Comparison of ENCODE assay signal across 24 cellular contexts in the genomic region with DNA sequence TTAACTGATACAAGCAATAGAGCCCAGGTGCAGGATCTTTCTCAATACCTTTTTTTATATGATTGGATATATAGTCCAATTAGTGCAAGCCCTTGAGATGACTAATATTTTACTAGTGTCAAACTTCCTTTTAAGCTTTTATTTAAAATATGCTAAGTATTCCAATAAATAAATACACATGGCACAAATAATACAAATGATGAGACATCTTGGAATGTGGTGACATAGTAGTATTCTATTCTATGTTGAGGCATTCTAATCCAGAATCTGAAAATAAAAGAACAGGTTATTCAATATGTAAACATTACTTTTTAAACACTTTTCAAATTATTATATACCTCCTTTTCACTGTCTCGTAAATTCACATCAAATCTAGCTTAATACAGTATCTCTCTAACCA.
"Had no signal": no experiment of that assay in that cellular context is flagged by ENCODE, and none has a peak within 500 bp of the region (broad histone marks: within the 10 kb centered on the region; RNA-seq: fewer than 3 reads in every experiment).

No MANE protein-coding gene starts in this region.

- FAIRE-seq: urothelium cell line had no signal

- H3K27me3 Mint-ChIP-seq: naive thymus-derived CD4-positive, alpha-beta T cell; natural killer cell treated with Interleukin-12 subunit alpha and Interleukin-12 subunit beta and Interleukin-15 and Interleukin-18, amount 100 ng/mL, for 72 hours; progenitor cell of endocrine pancreas; stimulated activated naive CD8-positive, alpha-beta T cell treated with anti-CD3 and anti-CD28 coated beads, Interleukin-15, Interleukin-2, amounts not matched to agents 100 ng/mL and 50 ng/mL, for 24 hours had no signal

- H3K4me1 ChIP-seq: left ventricle myocardium inferior, suprapubic skin, tibial artery, upper lobe of right lung had no signal

- H3K4me3 Mint-ChIP-seq: naive thymus-derived CD4-positive, alpha-beta T cell; natural killer cell treated with Interleukin-12 subunit alpha and Interleukin-12 subunit beta and Interleukin-15 and Interleukin-18, amount 100 ng/mL, for 72 hours; stimulated activated effector memory CD8-positive, alpha-beta T cell treated with anti-CD3 and anti-CD28 coated beads, Interleukin-12 subunit alpha, Interleukin-12 subunit beta, amount 100 ng/mL, for 72 hours; stimulated activated naive CD8-positive, alpha-beta T cell treated with anti-CD3 and anti-CD28 coated beads, Interleukin-15, Interleukin-2, amounts not matched to agents 100 ng/mL and 50 ng/mL, for 24 hours had no signal

- DNase-seq: islet precursor cell; left ventricle myocardium inferior; mesendoderm; midbrain; mucosa of descending colon; naive thymus-derived CD4-positive, alpha-beta T cell; ovary; right cardiac atrium; stimulated activated CD4-positive, alpha-beta T cell treated with anti-CD3 and anti-CD28 coated beads, Interleukin-12 subunit alpha, Interleukin-12 subunit beta, amount 100 ng/mL, for 4 hours; stimulated activated CD4-positive, alpha-beta T cell treated with anti-CD3 and anti-CD28 coated beads, Interleukin-4, amount 100 ng/mL, for 24 hours; stimulated activated naive CD4-positive, alpha-beta T cell; tibial artery; trophoblast cell; upper lobe of right lung had no signal

- H3K36me3 Mint-ChIP-seq: naive thymus-derived CD4-positive, alpha-beta T cell; stimulated activated effector memory CD8-positive, alpha-beta T cell treated with anti-CD3 and anti-CD28 coated beads, Interleukin-12 subunit alpha, Interleukin-12 subunit beta, amount 100 ng/mL, for 72 hours had no signal

- H3K27ac ChIP-seq: left ventricle myocardium inferior, ovary, skin epidermis, suprapubic skin, thoracic aorta, tibial artery, upper lobe of right lung had no signal

- H3K27me3 ChIP-seq: ovary, suprapubic skin, tibial artery, upper lobe of right lung had no signal

- H3K27ac Mint-ChIP-seq: naive thymus-derived CD4-positive, alpha-beta T cell; natural killer cell treated with Interleukin-12 subunit alpha and Interleukin-12 subunit beta and Interleukin-15 and Interleukin-18, amount 100 ng/mL, for 72 hours; progenitor cell of endocrine pancreas; stimulated activated effector memory CD8-positive, alpha-beta T cell treated with anti-CD3 and anti-CD28 coated beads, Interleukin-12 subunit alpha, Interleukin-12 subunit beta, amount 100 ng/mL, for 72 hours; stimulated activated naive CD8-positive, alpha-beta T cell treated with anti-CD3 and anti-CD28 coated beads, Interleukin-15, Interleukin-2, amounts not matched to agents 100 ng/mL and 50 ng/mL, for 24 hours had no signal

- H3K4me3 ChIP-seq: left ventricle myocardium inferior, lung, mucosa of descending colon, ovary, skin epidermis, suprapubic skin, thoracic aorta, tibial artery, upper lobe of right lung had no signal

- H3K36me3 ChIP-seq: left ventricle myocardium inferior, ovary, suprapubic skin, thoracic aorta, tibial artery, upper lobe of right lung had no signal

- H3K4me1 Mint-ChIP-seq: naive thymus-derived CD4-positive, alpha-beta T cell; stimulated activated effector memory CD8-positive, alpha-beta T cell treated with anti-CD3 and anti-CD28 coated beads, Interleukin-12 subunit alpha, Interleukin-12 subunit beta, amount 100 ng/mL, for 72 hours had no signal

- H3K9me3 ChIP-seq: mucosa of descending colon, ovary, suprapubic skin, thoracic aorta, tibial artery, upper lobe of right lung had no signal

- ATAC-seq: mucosa of descending colon; naive thymus-derived CD4-positive, alpha-beta T cell; natural killer cell treated with Interleukin-12 subunit alpha and Interleukin-12 subunit beta and Interleukin-15 and Interleukin-18, amount 100 ng/mL, for 72 hours; right cardiac atrium; sciatic nerve; stimulated activated effector memory CD8-positive, alpha-beta T cell treated with anti-CD3 and anti-CD28 coated beads, Interleukin-12 subunit alpha, Interleukin-12 subunit beta, amount 100 ng/mL, for 72 hours; upper lobe of right lung had no signal
